17 cellular contexts compared by ENCODE assay signal in genomic region chr6:55034752-55035151, GRCh38.
"Had no signal": no experiment of that assay in that cellular context is flagged by ENCODE, and none has a peak within 500 bp of the region (broad histone marks: within the 10 kb centered on the region; RNA-seq: fewer than 3 reads in every experiment).

No MANE protein-coding gene starts in this region.

- H3K27ac Mint-ChIP-seq: activated T-helper 2 cell treated with anti-CD3 and anti-CD28 coated beads, Interferon-gamma antibody, Interleukin-2, Interleukin-4, amounts not matched to agents 10 μg/mL and 5 μg/mL and 100 μg/mL, durations not matched to agents 14 hours and 24 hours and 36 hours; memory B cell; stimulated activated naive CD8-positive, alpha-beta T cell treated with anti-CD3 and anti-CD28 coated beads, Interleukin-15, Interleukin-2, amounts not matched to agents 100 ng/mL and 50 ng/mL, for 24 hours had no signal

- H3K36me3 Mint-ChIP-seq: memory B cell had no signal

- DNase-seq: activated CD4-positive, alpha-beta T cell treated with anti-CD3 and anti-CD28 coated beads for 48 hours; activated naive CD4-positive, alpha-beta T cell treated with anti-CD3 and anti-CD28 coated beads, Interleukin-2, amount 50 U/mL, for 16 hours; caudate nucleus; colonic mucosa; effector CD4-positive, alpha-beta T cell; foreskin keratinocyte; islet precursor cell; sigmoid colon; stimulated activated CD4-positive, alpha-beta T cell treated with anti-CD3 and anti-CD28 coated beads, Interleukin-12 subunit alpha, Interleukin-12 subunit beta, amount 100 ng/mL, for 4 hours; stimulated activated CD4-positive, alpha-beta T cell treated with anti-CD3 and anti-CD28 coated beads, Interleukin-2, amount 100 ng/mL, for 48 hours; stimulated activated CD8-positive, alpha-beta memory T cell treated with anti-CD3 and anti-CD28 coated beads, Interleukin-4, amount 100 ng/mL, for 48 hours; T1000 had no signal

- H3K4me1 Mint-ChIP-seq: memory B cell, neural crest cell had no signal

- ATAC-seq: foreskin keratinocyte, left lobe of liver had no signal

- H3K4me3 Mint-ChIP-seq: memory B cell; neural crest cell; stimulated activated naive CD8-positive, alpha-beta T cell treated with anti-CD3 and anti-CD28 coated beads, Interleukin-15, Interleukin-2, amounts not matched to agents 100 ng/mL and 50 ng/mL, for 24 hours had no signal

- H3K27me3 Mint-ChIP-seq: memory B cell; stimulated activated naive CD8-positive, alpha-beta T cell treated with anti-CD3 and anti-CD28 coated beads, Interleukin-15, Interleukin-2, amounts not matched to agents 100 ng/mL and 50 ng/mL, for 24 hours had no signal
